3 cellular contexts compared by ENCODE assay signal in the genomic region with DNA sequence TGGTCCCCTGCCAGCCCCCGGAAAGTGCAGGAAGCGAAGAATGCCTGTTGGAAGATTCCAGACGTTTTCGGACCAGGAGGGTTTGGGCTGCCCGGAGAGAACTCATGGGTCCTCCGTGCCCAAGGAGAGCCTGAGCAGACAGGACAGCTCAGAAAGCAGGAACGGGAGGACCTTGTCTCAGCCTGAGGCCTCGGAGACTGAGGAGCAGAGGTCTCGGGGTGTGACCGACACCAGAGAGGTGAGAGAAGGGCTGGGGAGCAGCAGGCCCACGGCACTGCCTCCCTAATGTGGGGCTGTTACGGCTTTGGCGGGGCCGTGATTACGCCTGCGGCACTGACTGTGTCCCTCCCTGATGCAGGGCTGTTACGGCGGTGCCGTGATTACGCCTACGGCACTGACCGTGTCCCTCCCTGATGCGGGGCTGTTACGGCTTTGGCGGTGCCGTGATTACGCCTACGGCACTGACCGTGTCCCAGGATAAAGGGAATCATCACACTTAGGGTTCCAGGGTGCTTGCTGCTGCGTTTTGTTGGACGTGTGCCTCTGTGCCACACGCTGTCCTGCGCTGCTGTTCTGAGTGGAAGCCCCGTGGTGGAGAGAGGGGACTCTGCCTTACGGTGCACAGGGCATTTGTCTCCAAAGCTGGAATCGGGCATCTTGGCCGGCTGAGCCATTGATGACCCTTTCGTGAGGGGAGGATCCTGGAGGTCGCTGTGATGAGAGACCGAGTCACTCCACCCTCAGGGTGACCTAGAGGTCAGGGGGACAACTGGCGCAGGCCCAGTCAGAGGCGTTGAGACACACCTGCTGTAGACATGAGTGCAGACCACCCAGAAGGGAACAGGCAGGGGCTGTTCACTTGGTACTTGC.
TF ChIP-seq lines count a peak whose summit lies in the region.

No MANE protein-coding gene starts in this region.

TF ChIP-seq in HEK293, 187 proteins besides CTCF, POLR2A, EP300 and RAD21:
- no peak for TF ChIP-seq ZNF529 (tag by site-specific recombination; IDR thresholded peaks at IDR 0.05; ENCODE audit: insufficient replicate concordance)
- TF ChIP-seq ZNF701 (tag by site-specific recombination; IDR thresholded peaks at IDR 0.05) = no peak
- no peak for TF ChIP-seq ZNF341 (tag by site-specific recombination; IDR thresholded peaks at IDR 0.05; ENCODE audit: low read depth)
- TF ChIP-seq ZNF366 (tag by site-specific recombination; conservative IDR thresholded peaks at IDR 0.05) = no peak
- TF ChIP-seq ZNF600 (tag by site-specific recombination; IDR thresholded peaks at IDR 0.05) = peak; percentile 66
- TF ChIP-seq BCL11B (tag by site-specific recombination; IDR thresholded peaks at IDR 0.05; ENCODE audit: low read depth) = no peak
TF ChIP-seq in HEK293: peak in this region for 1.

TF ChIP-seq in IMR-90, 13 proteins besides CTCF, POLR2A, EP300 and RAD21:
- no peak for TF ChIP-seq MAFK (IDR thresholded peaks at IDR 0.05; ENCODE audit: low read depth, low read length)
- TF ChIP-seq NFE2L2 (IDR thresholded peaks at IDR 0.05; ENCODE audit: low read depth, low read length) = no peak
- no peak for TF ChIP-seq CHD1 (IDR thresholded peaks at IDR 0.05; ENCODE audit: low read depth, low read length)
- no peak for TF ChIP-seq FOS (IDR thresholded peaks at IDR 0.05; ENCODE audit: low read depth, low read length)
- TF ChIP-seq, protein P1, sequence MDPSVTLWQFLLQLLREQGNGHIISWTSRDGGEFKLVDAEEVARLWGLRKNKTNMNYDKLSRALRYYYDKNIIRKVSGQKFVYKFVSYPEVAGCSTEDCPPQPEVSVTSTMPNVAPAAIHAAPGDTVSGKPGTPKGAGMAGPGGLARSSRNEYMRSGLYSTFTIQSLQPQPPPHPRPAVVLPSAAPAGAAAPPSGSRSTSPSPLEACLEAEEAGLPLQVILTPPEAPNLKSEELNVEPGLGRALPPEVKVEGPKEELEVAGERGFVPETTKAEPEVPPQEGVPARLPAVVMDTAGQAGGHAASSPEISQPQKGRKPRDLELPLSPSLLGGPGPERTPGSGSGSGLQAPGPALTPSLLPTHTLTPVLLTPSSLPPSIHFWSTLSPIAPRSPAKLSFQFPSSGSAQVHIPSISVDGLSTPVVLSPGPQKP (IDR thresholded peaks at IDR 0.05; ENCODE audit: borderline replicate concordance, low read depth, low read length) = no peak
- TF ChIP-seq MAZ (IDR thresholded peaks at IDR 0.05; ENCODE audit: borderline replicate concordance, low read depth, low read length) = no peak
- TF ChIP-seq BHLHE40 (IDR thresholded peaks at IDR 0.05; ENCODE audit: low read depth, low read length) = no peak
- TF ChIP-seq CEBPB (IDR thresholded peaks at IDR 0.05; ENCODE audit: low read depth, low read length) = no peak
- no peak for TF ChIP-seq SMC3 (IDR thresholded peaks at IDR 0.05; ENCODE audit: low read depth, low read length)
- TF ChIP-seq USF2 (IDR thresholded peaks at IDR 0.05; ENCODE audit: low read depth, low read length) = no peak

TF ChIP-seq in SK-N-SH, 30 proteins besides CTCF, POLR2A, EP300 and RAD21:
- TF ChIP-seq RCOR1 (IDR thresholded peaks at IDR 0.05; ENCODE audit: low read length) = no peak
